1 cellular context compared by ENCODE assay signal in the genomic region with DNA sequence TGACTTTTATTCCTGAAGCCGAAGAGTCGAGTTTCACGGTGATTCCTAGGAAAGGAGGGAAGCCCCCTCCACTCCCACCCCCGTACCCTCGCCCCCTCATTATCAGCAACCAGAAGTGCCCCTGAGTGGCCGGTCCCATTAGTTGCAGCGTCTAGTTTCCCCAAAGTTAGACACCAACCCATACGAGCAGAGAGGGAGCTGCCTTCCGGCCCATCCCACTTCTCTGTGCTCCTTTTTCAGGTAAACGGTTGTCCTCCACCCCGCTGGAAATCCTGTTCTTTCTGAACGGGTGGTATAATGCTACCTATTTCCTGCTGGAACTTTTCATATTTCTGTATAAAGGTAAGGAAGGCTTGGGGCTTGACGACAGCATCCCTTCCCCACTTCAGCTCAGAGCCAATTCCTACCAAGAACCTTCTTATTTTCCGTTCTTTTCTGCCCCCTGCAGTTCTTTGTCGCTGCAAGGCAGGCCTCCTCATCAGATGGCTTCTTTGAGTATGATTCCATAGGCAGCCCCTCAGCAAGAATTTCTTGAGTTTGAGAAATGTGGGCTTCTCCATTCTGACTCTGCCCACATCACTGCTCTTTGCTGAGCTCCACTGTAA.
TF ChIP-seq lines count a peak whose summit lies in the region.

No MANE protein-coding gene starts in this region.

TF ChIP-seq in IMR-90, 13 proteins besides CTCF, POLR2A, EP300 and RAD21:
- TF ChIP-seq RFX5 (IDR thresholded peaks at IDR 0.05; ENCODE audit: low read depth, low read length), result no peak
- no peak for TF ChIP-seq CEBPB (IDR thresholded peaks at IDR 0.05; ENCODE audit: low read depth, low read length)
- no peak for TF ChIP-seq FOS (IDR thresholded peaks at IDR 0.05; ENCODE audit: low read depth, low read length)
- TF ChIP-seq CHD1 (IDR thresholded peaks at IDR 0.05; ENCODE audit: low read depth, low read length), result no peak
- 0 out of 2 replicates have a peak, but pooled peaks have one; percentile 9 for TF ChIP-seq SMC3 (IDR thresholded peaks at IDR 0.05; ENCODE audit: low read depth, low read length)
- no peak for TF ChIP-seq NFE2L2 (IDR thresholded peaks at IDR 0.05; ENCODE audit: low read depth, low read length)
- TF ChIP-seq MXI1 (IDR thresholded peaks at IDR 0.05; ENCODE audit: borderline replicate concordance, low read depth, low read length), result no peak
